In the genomic region with DNA sequence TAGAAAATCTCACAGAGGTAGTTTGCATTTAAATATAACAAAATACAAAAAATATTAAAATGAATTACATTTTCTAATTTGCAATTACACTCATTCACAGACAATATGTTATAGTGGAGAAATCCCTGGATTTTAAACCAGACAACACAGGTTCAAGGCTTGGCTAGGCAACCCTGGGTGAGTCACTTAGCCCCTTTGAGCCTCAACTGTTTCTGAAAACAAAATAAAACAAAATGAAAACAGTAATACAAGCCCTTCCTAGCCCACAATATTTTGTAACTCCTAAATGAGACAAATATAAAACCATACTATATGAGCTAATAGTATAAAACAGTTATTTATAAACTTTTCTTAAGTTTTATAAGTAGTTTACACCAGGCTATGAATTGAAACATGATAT, we compare ENCODE assay signal across 24 cellular contexts. TPM values are rescaled to one million over a fixed set of nuclear protein-coding genes. Genes with fewer than 3 reads are reported as not detected.
DNase-seq lines count a peak whose midpoint lies in the region; ATAC-seq, FAIRE-seq and TF ChIP-seq lines count a peak whose summit lies in the region.
"Had no signal": no experiment of that assay in that cellular context is flagged by ENCODE, and none has a peak within 500 bp of the region (broad histone marks: within the 10 kb centered on the region; RNA-seq: fewer than 3 reads in every experiment).

No MANE protein-coding gene starts in this region.

- no peaks in the 10 kb centered on the region for H4K20me1 ChIP-seq in astrocyte (ENCODE audit: insufficient read depth, low read length)

- H3K4me3 Mint-ChIP-seq in astrocyte (ENCODE audit: unreplicated experiment) (no peak overlapping the region), osteocyte (ENCODE audit: unreplicated experiment) (no peak overlapping the region)
- H3K4me3 Mint-ChIP-seq: CD4-positive, CD25-positive, alpha-beta regulatory T cell; HFFc6 had no signal

- H3K9me3 ChIP-seq in astrocyte (ENCODE audit: insufficient read depth, low read depth, low read length) (no peaks in the 10 kb centered on the region), esophagus muscularis mucosa (no peaks in the 10 kb centered on the region)
- H3K9me3 ChIP-seq: HAP-1 had no signal

- H3K27ac Mint-ChIP-seq in astrocyte (ENCODE audit: unreplicated experiment), result peak overlapping the region; percentile 78
- peak overlapping the region; percentile 43 for H3K27ac Mint-ChIP-seq in osteocyte (ENCODE audit: unreplicated experiment)
- H3K27ac Mint-ChIP-seq: CD4-positive, CD25-positive, alpha-beta regulatory T cell had no signal

- DNase-seq in ELR (ENCODE audit: low read depth) (peak; percentile 26), astrocyte (ENCODE audit: low read depth) (no peak), iris pigment epithelial cell (ENCODE audit: low read depth) (peak; percentile 31), osteocyte (ENCODE audit: extremely low spot score, unreplicated experiment) (no peak), AML-193 (lab: John Stamatoyannopoulos, UW) (no peak), COR-L47 (lab: John Stamatoyannopoulos, UW) (no peak), esophagus muscularis mucosa (ENCODE audit: extremely low spot score) (no peak)
- DNase-seq: 8988T; ACHN; CD4-positive, CD25-positive, alpha-beta regulatory T cell; GDM1; GOT3; KG1; MM.1S; NCI-H2081; NCI-H2227 treated with DMSO at 0.1 percent for 48 hours; NCI-H526 treated with DMSO at 0.1 percent for 48 hours; RPMI8226; SHP77 had no signal

- no peak for FAIRE-seq in astrocyte (lab: Jason Lieb, UNC)
- FAIRE-seq: D721Med, GM12878 had no signal

- no peak overlapping the region for H2AFZ ChIP-seq in astrocyte (ENCODE audit: low read depth, low read length)

- H3K9me3 Mint-ChIP-seq in astrocyte (ENCODE audit: unreplicated experiment) (no peaks in the 10 kb centered on the region), osteocyte (ENCODE audit: unreplicated experiment) (no peaks in the 10 kb centered on the region)
- H3K9me3 Mint-ChIP-seq: CD4-positive, CD25-positive, alpha-beta regulatory T cell; HFFc6 had no signal

- no peak overlapping the region for H3K9ac ChIP-seq in astrocyte (ENCODE audit: low read length)

- H3K4me1 Mint-ChIP-seq in astrocyte (ENCODE audit: low read depth, unreplicated experiment), result peaks cover 36% of the 10 kb centered on the region
- peaks cover 32% of the 10 kb centered on the region for H3K4me1 Mint-ChIP-seq in osteocyte (ENCODE audit: unreplicated experiment)

- peak overlapping the region; percentile 72 for H3K27ac ChIP-seq in astrocyte (ENCODE audit: low read depth, low read length)
- H3K27ac ChIP-seq in esophagus muscularis mucosa (replicated peaks in 1 of 4), result no peak overlapping the region

- peaks cover 11% of the 10 kb centered on the region for H3K36me3 Mint-ChIP-seq in astrocyte (ENCODE audit: low read depth, unreplicated experiment)
- H3K36me3 Mint-ChIP-seq in osteocyte (ENCODE audit: unreplicated experiment), result peaks cover 8% of the 10 kb centered on the region

- no peaks in the 10 kb centered on the region for H3K27me3 ChIP-seq in astrocyte (ENCODE audit: insufficient read depth, low read length)
- H3K27me3 ChIP-seq in esophagus muscularis mucosa, result no peaks in the 10 kb centered on the region

- no peak for TF ChIP-seq EP300 in esophagus muscularis mucosa (IDR thresholded peaks at IDR 0.05)

- H3K27me3 Mint-ChIP-seq in astrocyte (ENCODE audit: low read depth, unreplicated experiment) (no peaks in the 10 kb centered on the region), osteocyte (ENCODE audit: unreplicated experiment) (no peaks in the 10 kb centered on the region)
- H3K27me3 Mint-ChIP-seq: CD4-positive, CD25-positive, alpha-beta regulatory T cell had no signal

- TF ChIP-seq POLR2A in esophagus muscularis mucosa (IDR thresholded peaks at IDR 0.05; ENCODE audit: low read depth), result no peak

- H3K4me1 ChIP-seq in astrocyte (ENCODE audit: insufficient read depth, low read length) (peaks cover 25% of the 10 kb centered on the region), esophagus muscularis mucosa (peaks cover 11 to 17% (median 15%) of the 10 kb centered on the region in 4 donors)
- H3K4me1 ChIP-seq: HAP-1 had no signal

- H3K4me3 ChIP-seq in astrocyte (ENCODE audit: insufficient read depth, low read depth, low read length) (no peak overlapping the region), esophagus muscularis mucosa (no peak overlapping the region)
- H3K4me3 ChIP-seq: GM12878, HAP-1 had no signal

- ATAC-seq in HG03135 (IDR thresholded peaks at IDR 0.05; ENCODE audit: unreplicated experiment), result no peak
- ATAC-seq: GM12878 had no signal

- H3K36me3 ChIP-seq in astrocyte (ENCODE audit: insufficient read depth, low read length) (peaks cover 8% of the 10 kb centered on the region), esophagus muscularis mucosa (peaks cover 0 to 47% (median 19%) of the 10 kb centered on the region in 4 donors)

- intact Hi-C loops in esophagus muscularis mucosa (cut with DNase I), result no loop called here

- no peak overlapping the region for H3K4me2 ChIP-seq in astrocyte (ENCODE audit: low read length)

- TF ChIP-seq CTCF in astrocyte (IDR thresholded peaks at IDR 0.05; ENCODE audit: insufficient read depth, low read depth, low read length) (no peak), osteocyte (IDR thresholded peaks at IDR 0.05) (no peak), esophagus muscularis mucosa (IDR thresholded peaks at IDR 0.05) (no peak)

- H3K79me2 ChIP-seq in astrocyte (ENCODE audit: insufficient read depth, low read length), result peaks cover 35% of the 10 kb centered on the region

RNA-seq across cellular contexts. Expression of gene UQCC1, which starts 41.0 kb away (rescaled TPM):
- 44.5 and 49.0 TPM in 2 replicates for total RNA-seq in astrocyte
- total RNA-seq in osteocyte, result 41.1 and 42.2 TPM in 2 replicates
- total RNA-seq in esophagus muscularis mucosa, result 10 to 100 TPM; 19.9 to 31.2 (median 30.7) TPM

Comparison
In these comparisons a context has a peak if more than half of its experiments do, and no peak if none do; other contexts are left out.
1. DNase-seq: peak in ELR (single experiment) and iris pigment epithelial cell (single experiment); none in astrocyte (single experiment), osteocyte (single experiment), AML-193 (0 of 2), COR-L47 (single experiment) and esophagus muscularis mucosa (single experiment).